Comparison of ENCODE assay signal across 8 cellular contexts in genomic region chr12:48716168-48716492, GRCh38. TPM values are rescaled to one million over a fixed set of nuclear protein-coding genes. Genes with fewer than 3 reads are reported as not detected.
DNase-seq lines count a peak whose midpoint lies in the region; ATAC-seq and TF ChIP-seq lines count a peak whose summit lies in the region.

No MANE protein-coding gene starts in this region.

- H3K4me1 ChIP-seq in SJSA1 (replicated peaks) (peaks cover 6% of the 10 kb centered on the region; the same call in 1 of the 2 replicates), sigmoid colon (peaks cover 0 to 36% (median 34%) of the 10 kb centered on the region in 4 donors)

- intact Hi-C loops in sigmoid colon (cut with DNase I), result loop anchor here (1.0 to 10.0 kb wide), 2 partner anchors 34 to 299 kb away; partner anchors contain the start of genes KANSL2 and PRKAG1

- peak overlapping the region; percentile 58 for H3K4me3 ChIP-seq in SJSA1
- H3K4me3 ChIP-seq in foreskin fibroblast (ENCODE audit: low read depth in 1 of 2, low read length in 2 of 2), result peak overlapping the region; percentile 67 to 91
- peak overlapping the region; percentile 60 to 74 (median 68) for H3K4me3 ChIP-seq in sigmoid colon

- no peak for TF ChIP-seq EP300 in sigmoid colon (IDR thresholded peaks at IDR 0.05)

- H3K36me3 ChIP-seq in SJSA1, result peaks cover 34% of the 10 kb centered on the region
- peaks cover 0 to 29% (median 9%) of the 10 kb centered on the region in 4 donors for H3K36me3 ChIP-seq in sigmoid colon

- TF ChIP-seq POLR2A in sigmoid colon (IDR thresholded peaks at IDR 0.05), result no peak

- 1% methylated on average over 17 of the region's 17 CpGs for WGBS in sigmoid colon, 2 donors

- H3K27ac ChIP-seq in SJSA1 (peak overlapping the region; percentile 74), sigmoid colon (peak overlapping the region; percentile 86 to 91 (median 90))

- DNase-seq in SJSA1 (ENCODE audit: low read depth in 1 of 2, low spot score in 2 of 2), result no peak
- DNase-seq in foreskin fibroblast, result no peak
- DNase-seq in sigmoid colon, result no peak
- DNase-seq in activated effector memory CD4-positive, alpha-beta T cell treated with Interleukin-2 at 50 U/mL for 16 hours, result no peak
- DNase-seq in A172 (ENCODE audit: low spot score), result no peak
- no peak for DNase-seq in AG08395 (ENCODE audit: low spot score)
- no peak for DNase-seq in glomerular visceral epithelial cell (ENCODE audit: extremely low spot score)

- ATAC-seq in GM19025 (IDR thresholded peaks at IDR 0.05; ENCODE audit: low read depth, unreplicated experiment), result peak; percentile 21

- H3K27me3 ChIP-seq in SJSA1 (replicated peaks) (no peaks in the 10 kb centered on the region), sigmoid colon (no peaks in the 10 kb centered on the region)

- peaks cover 5% of the 10 kb centered on the region; the same call in 1 of the 2 replicates for H3K9me3 ChIP-seq in SJSA1 (replicated peaks)
- H3K9me3 ChIP-seq in sigmoid colon, result peaks cover 0 to 5% (median under 1%) of the 10 kb centered on the region in 4 donors

- TF ChIP-seq CTCF in foreskin fibroblast (IDR thresholded peaks at IDR 0.05; ENCODE audit: low read depth, low read length), result no peak
- no peak for TF ChIP-seq CTCF in sigmoid colon (IDR thresholded peaks at IDR 0.05)

RNA-seq across cellular contexts. Expression of gene CCNT1, which starts 0.4 kb away (rescaled TPM):
- total RNA-seq in SJSA1 (2014; rRNA removed; shearing (Covaris generic)), result 17.1 and 28.4 TPM in 2 replicates
- 10 to 100 TPM; 20.7 to 29.2 (median 23.9) TPM for total RNA-seq in sigmoid colon
- 1 to 10 TPM; 3.0 to 7.9 (median 3.7) TPM for polyA plus RNA-seq in sigmoid colon
- total RNA-seq in A172 (2014; rRNA removed; shearing (Covaris generic)), result 23.4 and 24.4 TPM in 2 replicates

RNA-seq across cellular contexts. Expression of gene KANSL2, which starts 34.1 kb away (rescaled TPM):
- 34.5 and 54.4 TPM in 2 replicates for total RNA-seq in SJSA1 (2014; rRNA removed; shearing (Covaris generic))
- total RNA-seq in sigmoid colon, result 10 to 100 TPM; 28.2 to 63.0 (median 37.0) TPM
- 10 to 100 TPM; 13.2 to 26.2 (median 14.8) TPM for polyA plus RNA-seq in sigmoid colon
- total RNA-seq in A172 (2014; rRNA removed; shearing (Covaris generic)), result 49.3 and 51.3 TPM in 2 replicates
